9 cellular contexts compared by ENCODE assay signal in the genomic region with DNA sequence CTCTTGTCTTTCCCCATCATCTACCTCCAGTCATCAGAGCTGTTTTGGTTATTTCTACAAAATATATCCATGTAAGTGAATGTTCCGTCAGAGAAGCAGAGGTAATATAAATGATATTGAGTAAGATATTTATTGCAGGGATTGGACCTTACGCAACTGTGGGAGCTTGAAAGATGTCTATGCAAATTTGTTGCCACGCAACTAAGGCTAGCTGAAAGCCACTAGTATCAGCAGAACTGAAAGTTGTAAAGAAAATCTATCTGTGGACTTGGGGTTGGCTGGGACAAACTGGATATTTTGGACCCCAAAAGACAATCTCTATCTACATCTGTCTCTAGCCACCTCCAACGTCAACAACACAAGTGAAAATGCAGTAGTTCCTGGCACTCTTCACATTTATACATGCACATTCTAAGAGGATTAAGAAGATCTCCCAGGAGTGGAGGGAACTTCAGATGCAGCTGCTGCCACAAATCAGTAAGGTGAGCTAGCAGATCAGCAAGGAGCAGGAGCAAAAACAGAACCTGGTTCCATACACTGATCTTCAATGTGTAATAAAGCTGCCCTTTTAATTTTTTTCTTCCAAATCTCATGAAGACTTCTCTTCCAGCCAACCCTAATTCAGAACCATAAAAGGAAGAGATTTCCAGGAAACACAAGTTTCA.
DNase-seq lines count a peak whose midpoint lies in the region; ATAC-seq lines count a peak whose summit lies in the region.
"Had no signal": no experiment of that assay in that cellular context is flagged by ENCODE, and none has a peak within 500 bp of the region (broad histone marks: within the 10 kb centered on the region; RNA-seq: fewer than 3 reads in every experiment).

No MANE protein-coding gene starts in this region.

- intact Hi-C loops in dendritic cell treated with granulocyte-macrophage colony-stimulating factor and Interleukin-4, amounts not matched to agents 40 ng/mL and 50 ng/mL, for 4 days (cut with micrococcal nuclease): no loop called here

- H3K4me1 Mint-ChIP-seq in dendritic cell treated with granulocyte-macrophage colony-stimulating factor and Interleukin-4, amounts not matched to agents 40 ng/mL and 50 ng/mL, for 4 days (ENCODE audit: low read depth): peaks cover 21% of the 10 kb centered on the region

- H3K9me3 Mint-ChIP-seq in dendritic cell treated with granulocyte-macrophage colony-stimulating factor and Interleukin-4, amounts not matched to agents 40 ng/mL and 50 ng/mL, for 4 days: no peaks in the 10 kb centered on the region

- peak overlapping the region; percentile 27 for H3K27ac Mint-ChIP-seq in dendritic cell treated with granulocyte-macrophage colony-stimulating factor and Interleukin-4, amounts not matched to agents 40 ng/mL and 50 ng/mL, for 4 days

- no peak overlapping the region for H3K4me3 Mint-ChIP-seq in dendritic cell treated with granulocyte-macrophage colony-stimulating factor and Interleukin-4, amounts not matched to agents 40 ng/mL and 50 ng/mL, for 4 days

- H3K36me3 Mint-ChIP-seq in dendritic cell treated with granulocyte-macrophage colony-stimulating factor and Interleukin-4, amounts not matched to agents 40 ng/mL and 50 ng/mL, for 4 days (ENCODE audit: low read depth): peaks cover 57% of the 10 kb centered on the region

- H3K27me3 Mint-ChIP-seq in dendritic cell treated with granulocyte-macrophage colony-stimulating factor and Interleukin-4, amounts not matched to agents 40 ng/mL and 50 ng/mL, for 4 days: no peaks in the 10 kb centered on the region

- no peak for DNase-seq in NCI-H1105 (lab: John Stamatoyannopoulos, UW)
- no peak for DNase-seq in activated naive CD4-positive, alpha-beta T cell treated with Interleukin-2 at 50 U/mL for 16 hours
- DNase-seq in iPS-NIHi11 (ENCODE audit: low spot score): no peak
- DNase-seq: activated T-cell treated with anti-CD3 and anti-CD28 coated beads for 4 hours, thyroid gland had no signal

- peak; percentile 80 for ATAC-seq in GM19043 (IDR thresholded peaks at IDR 0.05; ENCODE audit: low read depth, unreplicated experiment)
- ATAC-seq in GM21723 (IDR thresholded peaks at IDR 0.05; ENCODE audit: unreplicated experiment): peak; percentile 86
- peak; percentile 87 for ATAC-seq in HG03135 (IDR thresholded peaks at IDR 0.05; ENCODE audit: unreplicated experiment)
